In the genomic region with DNA sequence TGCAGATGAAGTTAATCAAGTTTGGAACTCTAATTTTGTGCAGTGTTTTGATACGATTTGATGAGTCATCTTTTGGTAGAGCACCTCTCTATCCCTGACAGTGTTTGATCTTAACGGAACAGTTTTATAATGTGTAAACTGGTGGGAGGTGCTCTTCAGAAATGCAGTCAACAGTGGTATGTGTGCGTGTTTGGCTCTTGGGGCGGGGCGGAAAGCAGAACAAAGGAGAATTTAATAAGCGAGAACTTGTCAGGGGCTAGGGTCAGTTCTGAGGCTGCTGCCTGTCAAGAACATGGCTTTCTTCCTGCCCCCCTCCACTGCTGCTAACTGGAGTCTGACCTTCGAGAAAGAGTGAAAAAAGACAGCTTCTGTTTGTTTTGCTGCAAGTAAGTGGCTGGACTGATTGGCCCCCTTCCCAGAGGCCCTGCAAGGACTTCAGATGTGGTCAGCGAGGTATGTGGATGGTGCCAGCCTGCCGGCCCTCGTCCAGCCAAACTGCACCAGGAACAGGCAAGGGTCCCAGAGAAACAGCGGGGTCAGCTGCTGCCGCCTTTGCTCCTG, we compare ENCODE assay signal across 8 cellular contexts. TPM values are rescaled to one million over a fixed set of nuclear protein-coding genes. Genes with fewer than 3 reads are reported as not detected.
A peak's percentile ranks its signal among the peaks of the same experiment; 100 is the strongest.
DNase-seq lines count a peak whose midpoint lies in the region; ATAC-seq, FAIRE-seq and TF ChIP-seq lines count a peak whose summit lies in the region.

No MANE protein-coding gene starts in this region.

- no peaks in the 10 kb centered on the region for H3K9me2 ChIP-seq in SK-N-SH

- no peak for TF ChIP-seq CTCF in SK-N-SH (IDR thresholded peaks at IDR 0.05)
- no peak for TF ChIP-seq CTCF in D721Med (IDR thresholded peaks at IDR 0.05; ENCODE audit: insufficient read depth, missing control alignments)
- TF ChIP-seq CTCF in CD14-positive monocyte (IDR thresholded peaks at IDR 0.05): no peak

- H3K4me3 ChIP-seq in SK-N-SH (ENCODE audit: low read depth in 2 of 2, low read length in 1 of 2) (peak overlapping the region in 1 of 2 experiments; percentile 16; a peak in 1 of 4 replicates), small intestine (ENCODE audit: low read depth in 1 of 2, low read length in 2 of 2) (no peak overlapping the region)

- H3K4me2 ChIP-seq in SK-N-SH: peak overlapping the region; percentile 67; the same call in 1 of the 2 replicates

- in situ Hi-C loops in Caki2 (cut with HindIII; ENCODE audit: low pct_unique_long_range_greater_than_20kb, low sequenced_read_pairs): no loop called here

- no peaks in the 10 kb centered on the region for H3K4me1 Mint-ChIP-seq in CD14-positive monocyte

- TF ChIP-seq RAD21 in SK-N-SH (IDR thresholded peaks at IDR 0.05; ENCODE audit: low read length): no peak

- H3K27me3 Mint-ChIP-seq in CD14-positive monocyte (ENCODE audit: low read depth in 3 of 3): peaks cover 0 to 2% (median 2%) of the 10 kb centered on the region in 3 donors

- peaks cover 27% of the 10 kb centered on the region; the same call in 1 of the 2 replicates for H4K20me1 ChIP-seq in SK-N-SH (ENCODE audit: insufficient read depth)

- peaks cover 41% of the 10 kb centered on the region for H3F3A ChIP-seq in SK-N-SH (replicated peaks; ENCODE audit: insufficient read depth)

- intact Hi-C loops in CD14-positive monocyte (cut with micrococcal nuclease): no loop called here

- H3K9ac ChIP-seq in SK-N-SH: peak overlapping the region; percentile 33; the same call in 1 of the 2 replicates

- H3K9me3 ChIP-seq in SK-N-SH: no peaks in the 10 kb centered on the region
- H3K9me3 ChIP-seq in small intestine (ENCODE audit: control insufficient read depth, low read depth): no peaks in the 10 kb centered on the region

- no peak for ATAC-seq in HG03442 (IDR thresholded peaks at IDR 0.05; ENCODE audit: unreplicated experiment)

- H3K27me3 ChIP-seq in SK-N-SH (ENCODE audit: insufficient read depth) (no peaks in the 10 kb centered on the region), small intestine (ENCODE audit: control insufficient read depth in 2 of 2, insufficient read depth in 2 of 2, low read length in 2 of 2) (no peaks in the 10 kb centered on the region)

- H3K36me3 ChIP-seq in SK-N-SH (replicated peaks in 1 of 2; ENCODE audit: control insufficient read depth in 1 of 2, insufficient read depth in 2 of 2, low read length in 1 of 2) (peaks cover 0 to 24% of the 10 kb centered on the region in 2 experiments), small intestine (ENCODE audit: control insufficient read depth in 2 of 2, insufficient read depth in 2 of 2, low read length in 2 of 2) (no peaks in the 10 kb centered on the region)

- DNase-seq in Caki2 (ENCODE audit: low read depth) (peak; percentile 95), SK-N-SH (peak; percentile 46), amygdala (lab: John Stamatoyannopoulos, UW) (peak in 46 of 56 donors; percentile 2 to 76 (median 36)), hypothalamus (lab: John Stamatoyannopoulos, UW) (peak in 35 of 51 donors; percentile 7 to 72 (median 40)), small intestine (peak; percentile 35), D721Med (ENCODE audit: insufficient read length, low spot score) (no peak), CD14-positive monocyte (ENCODE audit: low spot score) (no peak)

- WGBS in SK-N-SH (ENCODE audit: low lambda C conversion rate): 14% methylated on average over 12 of the region's 12 CpGs
- 19 to 27% (median 23%) methylated on average over 12 of the region's 12 CpGs for WGBS in small intestine, 3 donors

- H3K9me3 Mint-ChIP-seq in CD14-positive monocyte: no peaks in the 10 kb centered on the region

- CTCF ChIA-PET in SK-N-SH (lab: Yijun Ruan, JAX): interaction anchor here (0.6 to 5.8 kb wide), 6 partner anchors 10 to 177 kb away, joined by 3 to 41 read pairs (median 4); no protein-coding TSS in a partner anchor

- POLR2A ChIA-PET in SK-N-SH (lab: Yijun Ruan, JAX): no interaction called here

- TF ChIP-seq EP300 in SK-N-SH (IDR thresholded peaks at IDR 0.05; ENCODE audit: borderline replicate concordance in 1 of 2, low read depth in 1 of 2, low read length in 1 of 2): peak in 1 of 2 experiments; percentile 63; a peak in 1 of 4 replicates

- H3K27ac Mint-ChIP-seq in CD14-positive monocyte: peak overlapping the region in 1 of 7 donors; percentile 78

- H3K27ac ChIP-seq in SK-N-SH (ENCODE audit: low read depth in 2 of 2, low read length in 1 of 2): peak overlapping the region; percentile 60 to 73
- peak overlapping the region in 1 of 2 donors; percentile 12 for H3K27ac ChIP-seq in small intestine (ENCODE audit: low read depth in 1 of 2, low read length in 1 of 2)

- H3K4me1 ChIP-seq in SK-N-SH (ENCODE audit: control insufficient read depth in 1 of 2, insufficient read depth in 2 of 2, low read depth in 1 of 2, low read length in 1 of 2): peaks cover 17 to 47% of the 10 kb centered on the region in 2 experiments; a peak in 3 of 4 replicates
- H3K4me1 ChIP-seq in small intestine (ENCODE audit: control insufficient read depth in 2 of 2, insufficient read depth in 1 of 2, low read depth in 1 of 2, low read length in 1 of 2): peaks cover 0 to 12% of the 10 kb centered on the region in 2 donors

- FAIRE-seq in small intestine (lab: Jason Lieb, UNC) (no peak), D721Med (lab: Jason Lieb, UNC) (no peak)

- H3K4me3 Mint-ChIP-seq in CD14-positive monocyte: no peak overlapping the region

- peaks cover 60% of the 10 kb centered on the region for H3K79me2 ChIP-seq in SK-N-SH (ENCODE audit: insufficient read depth)

- H3K36me3 Mint-ChIP-seq in CD14-positive monocyte: peaks cover 47 to 72% of the 10 kb centered on the region in 2 donors

- H2AFZ ChIP-seq in SK-N-SH (ENCODE audit: low read depth): no peak overlapping the region

TF ChIP-seq in SK-N-SH, 30 proteins besides CTCF, POLR2A, EP300 and RAD21 (continues in another document):
- TF ChIP-seq CHD2 (IDR thresholded peaks at IDR 0.05; ENCODE audit: low read length, partially characterized antibody): no peak
- TF ChIP-seq TEAD4 (IDR thresholded peaks at IDR 0.05; ENCODE audit: borderline replicate concordance, insufficient read depth): 0 out of 2 replicates have a peak, but pooled peaks have one; percentile 64
- no peak for TF ChIP-seq RFX5 (IDR thresholded peaks at IDR 0.05; ENCODE audit: low read length)
- TF ChIP-seq GATA2 (CRISPR knock-in tag; IDR thresholded peaks at IDR 0.05): no peak
- no peak for TF ChIP-seq ELF1 (IDR thresholded peaks at IDR 0.05)
- TF ChIP-seq TCF12 (IDR thresholded peaks at IDR 0.05): peak; percentile 62; the same call in 1 of the 2 replicates
- no peak for TF ChIP-seq EZH2phosphoT487 (IDR thresholded peaks at IDR 0.05; ENCODE audit: borderline replicate concordance, low read depth)
- TF ChIP-seq FOSL2 (IDR thresholded peaks at IDR 0.05; ENCODE audit: borderline replicate concordance, low read depth): no peak
- TF ChIP-seq, protein P1, sequence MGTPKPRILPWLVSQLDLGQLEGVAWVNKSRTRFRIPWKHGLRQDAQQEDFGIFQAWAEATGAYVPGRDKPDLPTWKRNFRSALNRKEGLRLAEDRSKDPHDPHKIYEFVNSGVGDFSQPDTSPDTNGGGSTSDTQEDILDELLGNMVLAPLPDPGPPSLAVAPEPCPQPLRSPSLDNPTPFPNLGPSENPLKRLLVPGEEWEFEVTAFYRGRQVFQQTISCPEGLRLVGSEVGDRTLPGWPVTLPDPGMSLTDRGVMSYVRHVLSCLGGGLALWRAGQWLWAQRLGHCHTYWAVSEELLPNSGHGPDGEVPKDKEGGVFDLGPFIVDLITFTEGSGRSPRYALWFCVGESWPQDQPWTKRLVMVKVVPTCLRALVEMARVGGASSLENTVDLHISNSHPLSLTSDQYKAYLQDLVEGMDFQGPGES (IDR thresholded peaks at IDR 0.05; ENCODE audit: low read depth, low read length): no peak
- TF ChIP-seq, protein P2, sequence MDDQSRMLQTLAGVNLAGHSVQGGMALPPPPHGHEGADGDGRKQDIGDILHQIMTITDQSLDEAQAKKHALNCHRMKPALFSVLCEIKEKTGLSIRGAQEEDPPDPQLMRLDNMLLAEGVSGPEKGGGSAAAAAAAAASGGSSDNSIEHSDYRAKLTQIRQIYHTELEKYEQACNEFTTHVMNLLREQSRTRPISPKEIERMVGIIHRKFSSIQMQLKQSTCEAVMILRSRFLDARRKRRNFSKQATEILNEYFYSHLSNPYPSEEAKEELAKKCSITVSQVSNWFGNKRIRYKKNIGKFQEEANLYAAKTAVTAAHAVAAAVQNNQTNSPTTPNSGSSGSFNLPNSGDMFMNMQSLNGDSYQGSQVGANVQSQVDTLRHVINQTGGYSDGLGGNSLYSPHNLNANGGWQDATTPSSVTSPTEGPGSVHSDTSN (IDR thresholded peaks at IDR 0.05): peak; percentile 66
- no peak for TF ChIP-seq POLR2AphosphoS5 (IDR thresholded peaks at IDR 0.05; ENCODE audit: low read depth, low read length)
- TF ChIP-seq NRF1 (IDR thresholded peaks at IDR 0.05; ENCODE audit: low read depth, low read length): no peak
- TF ChIP-seq FOXJ3 (CRISPR knock-in tag; IDR thresholded peaks at IDR 0.05): no peak
- no peak; the same call in 1 of the 2 replicates for TF ChIP-seq JUND (IDR thresholded peaks at IDR 0.05)
- TF ChIP-seq SIN3A (IDR thresholded peaks at IDR 0.05; ENCODE audit: borderline replicate concordance, low read depth, low read length): no peak; the same call in 1 of the 2 replicates

RNA-seq across cellular contexts. Expression of gene BBC3, which starts 40.8 kb away (rescaled TPM):
- total RNA-seq in Caki2 (2014; rRNA removed; shearing (Covaris generic); ENCODE audit: low replicate concordance): 40.8 and 41.7 TPM in 2 replicates
- polyA plus RNA-seq in SK-N-SH (2012; rRNA removed): 14.5 and 16.1 TPM in 2 replicates
- polyA plus RNA-seq in SK-N-SH (2012; cell fraction: cytosol; rRNA removed): 9.9 and 12.9 TPM in 2 replicates
- 14.3 and 14.4 TPM in 2 replicates for polyA plus RNA-seq in SK-N-SH (2012; cell fraction: nucleus; rRNA removed)
- polyA plus RNA-seq in small intestine: 1 to 10 TPM; 3.1 to 9.3 (median 5.4) TPM
- polyA plus RNA-seq in CD14-positive monocyte: 1 to 10 TPM; 2.5 to 4.8 TPM

RNA-seq across cellular contexts. Expression of gene SAE1, which starts 59.6 kb away (rescaled TPM):
- total RNA-seq in Caki2 (2014; rRNA removed; shearing (Covaris generic); ENCODE audit: low replicate concordance): 320 and 378 TPM in 2 replicates
- polyA plus RNA-seq in SK-N-SH (2012; rRNA removed) (123 and 126 TPM in 2 replicates), small intestine (10 to 100 TPM; 28.6 to 77.5 (median 34.9) TPM), CD14-positive monocyte (10 to 100 TPM; 46.5 to 54.2 TPM)
- polyA plus RNA-seq in SK-N-SH (2012; cell fraction: cytosol; rRNA removed): 137 and 140 TPM in 2 replicates
- 44.7 and 62.7 TPM in 2 replicates for polyA plus RNA-seq in SK-N-SH (2012; cell fraction: nucleus; rRNA removed)

Comparison
In these comparisons a context has a peak if more than half of its experiments do, and no peak if none do; other contexts are left out.
1. DNase-seq: peak in Caki2 (single experiment), SK-N-SH (single experiment), amygdala (46 of 56), hypothalamus (35 of 51) and small intestine (single experiment); none in D721Med (single experiment) and CD14-positive monocyte (single experiment).